In the genomic region with DNA sequence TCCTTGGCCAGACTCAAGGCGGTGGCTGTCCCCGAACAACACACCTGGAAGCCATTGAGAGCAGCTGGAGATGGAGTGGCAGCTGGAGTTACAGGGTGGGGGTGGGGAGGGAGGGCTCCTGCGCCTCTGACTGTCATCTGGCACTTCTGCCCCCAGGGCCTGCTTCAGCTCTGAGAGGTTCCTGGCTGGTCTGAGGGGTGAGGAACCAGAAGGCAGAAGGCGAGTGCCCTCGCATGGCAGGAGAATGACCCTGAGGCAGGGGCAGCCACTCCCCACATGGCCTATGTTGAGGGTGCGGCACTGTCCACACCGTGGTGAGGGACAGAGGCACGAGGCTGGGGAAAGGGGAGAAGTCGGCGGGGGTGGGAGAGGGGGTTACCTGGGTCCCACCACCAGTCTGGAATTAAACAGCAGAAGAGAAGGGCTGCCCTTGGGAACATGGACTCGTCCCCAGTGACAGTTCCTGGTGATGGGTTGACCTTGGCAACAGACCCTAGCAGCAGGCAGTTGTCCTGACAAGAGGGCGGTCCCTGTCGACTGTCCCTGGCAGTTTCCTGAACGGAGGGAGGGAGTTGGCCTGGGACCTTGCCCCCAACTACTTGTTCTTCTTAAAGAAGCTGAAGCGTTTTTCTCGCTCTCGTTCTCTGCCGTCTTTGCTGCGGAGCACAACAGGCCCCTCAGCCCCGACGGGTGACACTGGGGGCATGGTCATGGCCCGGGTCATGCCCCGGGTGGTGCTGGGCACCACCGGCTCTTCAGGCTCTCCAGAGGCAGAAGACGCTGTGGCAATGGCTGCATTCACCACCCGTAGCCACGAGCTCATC, we compare ENCODE assay signal across 1 cellular context.
TF ChIP-seq lines count a peak whose summit lies in the region.

No MANE protein-coding gene starts in this region.

TF ChIP-seq in endothelial cell of umbilical vein, 7 proteins besides CTCF, POLR2A, EP300 and RAD21:
- TF ChIP-seq, protein P1, sequence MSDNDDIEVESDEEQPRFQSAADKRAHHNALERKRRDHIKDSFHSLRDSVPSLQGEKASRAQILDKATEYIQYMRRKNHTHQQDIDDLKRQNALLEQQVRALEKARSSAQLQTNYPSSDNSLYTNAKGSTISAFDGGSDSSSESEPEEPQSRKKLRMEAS (IDR thresholded peaks at IDR 0.05; ENCODE audit: insufficient read depth, insufficient read length) = no peak
- TF ChIP-seq JUN (IDR thresholded peaks at IDR 0.05; ENCODE audit: borderline replicate concordance, insufficient read depth, insufficient read length, low read depth) (no peak), POLR2AphosphoS5 (IDR thresholded peaks at IDR 0.05; ENCODE audit: insufficient read depth, low read depth, low read length) (no peak), MYC (IDR thresholded peaks at IDR 0.05; ENCODE audit: low read depth, low read length) (no peak), EZH2 (IDR thresholded peaks at IDR 0.05; ENCODE audit: borderline replicate concordance, low read depth, low read length, severe bottlenecking) (no peak), GATA2 (IDR thresholded peaks at IDR 0.05; ENCODE audit: insufficient read depth, insufficient read length, low read depth, low read length) (no peak), FOS (IDR thresholded peaks at IDR 0.05; ENCODE audit: borderline replicate concordance, insufficient read depth, low read length) (no peak)
TF ChIP-seq in endothelial cell of umbilical vein: peak in this region for 0.
